ENCODE assay signal across 1 cellular context in the genomic region with DNA sequence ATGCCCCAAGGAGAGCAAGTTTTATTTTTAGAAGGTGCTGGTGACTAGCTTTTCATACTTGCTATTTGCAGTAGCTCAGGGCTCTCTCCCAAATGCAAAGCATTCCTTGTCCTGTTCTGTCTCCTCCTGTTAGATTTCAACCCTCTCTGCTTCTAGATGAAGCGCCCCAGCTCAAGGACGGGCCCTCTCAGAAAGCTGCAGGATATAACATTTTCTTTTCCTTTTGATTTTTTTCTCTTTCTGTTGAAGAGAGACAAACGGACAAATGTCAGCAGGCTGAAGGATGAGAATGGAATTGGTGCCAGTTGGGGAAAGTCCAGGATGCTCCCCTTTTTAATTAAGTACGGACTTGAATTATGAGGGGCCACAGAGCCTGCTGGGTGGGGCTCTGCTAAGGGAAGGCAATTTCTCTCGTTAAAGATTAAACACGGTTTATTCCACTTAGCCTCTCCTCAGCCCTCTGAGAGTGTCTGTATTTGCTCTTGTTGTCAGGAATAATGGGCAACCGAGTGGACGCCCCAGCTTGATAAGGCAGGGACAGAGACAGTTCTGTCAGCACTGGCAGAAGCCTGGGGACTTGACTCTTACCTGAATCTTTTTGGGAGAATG.
TF ChIP-seq lines count a peak whose summit lies in the region.

No MANE protein-coding gene starts in this region.

TF ChIP-seq in HepG2, 621 proteins besides CTCF, POLR2A, EP300 and RAD21 (continued from another document):
- TF ChIP-seq, protein P1, sequence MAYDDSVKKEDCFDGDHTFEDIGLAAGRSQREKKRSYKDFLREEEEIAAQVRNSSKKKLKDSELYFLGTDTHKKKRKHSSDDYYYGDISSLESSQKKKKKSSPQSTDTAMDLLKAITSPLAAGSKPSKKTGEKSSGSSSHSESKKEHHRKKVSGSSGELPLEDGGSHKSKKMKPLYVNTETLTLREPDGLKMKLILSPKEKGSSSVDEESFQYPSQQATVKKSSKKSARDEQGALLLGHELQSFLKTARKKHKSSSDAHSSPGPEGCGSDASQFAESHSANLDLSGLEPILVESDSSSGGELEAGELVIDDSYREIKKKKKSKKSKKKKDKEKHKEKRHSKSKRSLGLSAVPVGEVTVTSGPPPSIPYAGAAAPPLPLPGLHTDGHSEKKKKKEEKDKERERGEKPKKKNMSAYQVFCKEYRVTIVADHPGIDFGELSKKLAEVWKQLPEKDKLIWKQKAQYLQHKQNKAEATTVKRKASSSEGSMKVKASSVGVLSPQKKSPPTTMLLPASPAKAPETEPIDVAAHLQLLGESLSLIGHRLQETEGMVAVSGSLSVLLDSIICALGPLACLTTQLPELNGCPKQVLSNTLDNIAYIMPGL (CRISPR knock-in tag; IDR thresholded peaks at IDR 0.05; ENCODE audit: borderline replicate concordance in 1 of 2, low read depth in 1 of 2) = 0 out of 4 replicates have a peak, but pooled peaks of 1 of the 2 experiments have one; percentile 24
- TF ChIP-seq ZNF546 (CRISPR knock-in tag; conservative IDR thresholded peaks at IDR 0.05) (0 out of 2 replicates have a peak, but pooled peaks have one; percentile 48), ZFP1 (CRISPR knock-in tag; IDR thresholded peaks at IDR 0.05) (peak; percentile 48; the same call in 1 of the 2 replicates)
